Comparison of ENCODE assay signal across 18 cellular contexts in the genomic region with DNA sequence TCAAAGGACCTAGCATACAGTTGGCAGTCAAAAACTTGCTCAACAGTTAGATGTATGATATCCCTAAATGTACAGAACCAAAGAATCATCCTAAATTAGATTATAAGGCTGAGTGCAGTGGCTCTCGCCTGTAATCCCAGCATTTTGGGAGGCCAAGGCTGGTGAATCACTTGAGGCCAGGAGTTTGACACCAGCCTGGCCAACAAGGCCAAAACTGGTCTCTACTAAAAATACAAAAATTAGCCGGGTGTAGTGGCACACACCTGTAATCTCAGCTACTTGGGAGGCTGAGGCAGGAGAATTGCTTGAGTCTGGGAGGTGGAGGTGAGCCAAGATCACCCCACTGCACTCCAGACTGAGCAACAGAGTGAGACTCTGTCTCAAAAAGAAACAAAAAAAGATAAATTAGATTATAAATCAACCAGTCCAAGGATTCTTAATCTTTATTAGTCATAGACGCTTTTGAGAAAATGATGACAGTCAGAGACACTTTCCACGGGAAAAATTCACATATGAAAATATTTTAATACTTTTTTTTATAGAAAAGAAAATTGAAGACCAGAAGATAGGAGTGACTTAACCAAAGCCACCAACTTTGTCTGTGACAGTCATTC.
DNase-seq lines count a peak whose midpoint lies in the region; ATAC-seq and TF ChIP-seq lines count a peak whose summit lies in the region.
"Had no signal": no experiment of that assay in that cellular context is flagged by ENCODE, and none has a peak within 500 bp of the region (broad histone marks: within the 10 kb centered on the region; RNA-seq: fewer than 3 reads in every experiment).

No MANE protein-coding gene starts in this region.

- H3K27ac Mint-ChIP-seq in CD4-positive, CD25-positive, alpha-beta regulatory T cell, result peak overlapping the region in 2 of 3 donors; percentile 47 to 62
- H3K27ac Mint-ChIP-seq in T-helper 17 cell, result peak overlapping the region; percentile 93
- peak overlapping the region; percentile 91 for H3K27ac Mint-ChIP-seq in activated naive CD8-positive, alpha-beta T cell treated with anti-CD3 and anti-CD28 coated beads, Interleukin-2, amount 10 ng/mL, durations not matched to agents 7 days and 5 days
- H3K27ac Mint-ChIP-seq: H9 had no signal

- peaks cover 9% of the 10 kb centered on the region for H3K27me3 Mint-ChIP-seq in CD4-positive, CD25-positive, alpha-beta regulatory T cell
- no peaks in the 10 kb centered on the region for H3K27me3 Mint-ChIP-seq in T-helper 17 cell
- H3K27me3 Mint-ChIP-seq in activated naive CD8-positive, alpha-beta T cell treated with anti-CD3 and anti-CD28 coated beads, Interleukin-2, amount 10 ng/mL, durations not matched to agents 7 days and 5 days, result peaks cover 5% of the 10 kb centered on the region

- H3K9me3 Mint-ChIP-seq in CD4-positive, CD25-positive, alpha-beta regulatory T cell, result peaks cover 0 to 3% (median 0%) of the 10 kb centered on the region in 7 donors
- peaks cover 8% of the 10 kb centered on the region for H3K9me3 Mint-ChIP-seq in activated naive CD8-positive, alpha-beta T cell treated with anti-CD3 and anti-CD28 coated beads, Interleukin-2, amount 10 ng/mL, durations not matched to agents 7 days and 5 days

- H3K4me3 ChIP-seq in CD4-positive, CD25-positive, alpha-beta regulatory T cell (ENCODE audit: low read depth, low read length), result peak overlapping the region; percentile 49
- H3K4me3 ChIP-seq: BLaER1 treated with 17β-estradiol and CSF1 and Interleukin-3, amounts not matched to agents 10 nM and 100 nM; Peyer's patch had no signal

- peak; percentile 39 to 49 for ATAC-seq in activated CD4-positive, CD25-positive, alpha-beta regulatory T cell treated with anti-CD3 and anti-CD28 coated beads, Interleukin-2, amount 50 U/mL, for 24 hours
- ATAC-seq in CD4-positive, CD25-positive, alpha-beta regulatory T cell (ENCODE audit: low read depth in 2 of 2), result peak; percentile 8 to 12
- ATAC-seq in T-helper 17 cell (no peak), SK-N-SH treated with all-trans-retinoic acid at 6 μM for 48 hours (no peak), HG03025 (IDR thresholded peaks at IDR 0.05; ENCODE audit: low FRiP score, unreplicated experiment) (no peak)
- peak; percentile 34 for ATAC-seq in activated naive CD8-positive, alpha-beta T cell treated with anti-CD3 and anti-CD28 coated beads, Interleukin-2, amount 10 ng/mL, durations not matched to agents 7 days and 5 days (ENCODE audit: low read depth)
- ATAC-seq: HepG2 had no signal

- H3K36me3 Mint-ChIP-seq in CD4-positive, CD25-positive, alpha-beta regulatory T cell, result no peaks in the 10 kb centered on the region
- H3K36me3 Mint-ChIP-seq in T-helper 17 cell (ENCODE audit: low read depth), result peaks cover 3% of the 10 kb centered on the region
- peaks cover 22% of the 10 kb centered on the region for H3K36me3 Mint-ChIP-seq in activated naive CD8-positive, alpha-beta T cell treated with anti-CD3 and anti-CD28 coated beads, Interleukin-2, amount 10 ng/mL, durations not matched to agents 7 days and 5 days

- peak overlapping the region in 1 of 4 donors; percentile 1 for H3K4me3 Mint-ChIP-seq in CD4-positive, CD25-positive, alpha-beta regulatory T cell
- H3K4me3 Mint-ChIP-seq in T-helper 17 cell, result peak overlapping the region; percentile 59
- peak overlapping the region; percentile 65 for H3K4me3 Mint-ChIP-seq in activated naive CD8-positive, alpha-beta T cell treated with anti-CD3 and anti-CD28 coated beads, Interleukin-2, amount 10 ng/mL, durations not matched to agents 7 days and 5 days
- H3K4me3 Mint-ChIP-seq: H9 had no signal

- no peak for DNase-seq in activated CD4-positive, CD25-positive, alpha-beta regulatory T cell (lab: John Stamatoyannopoulos, UW)
- DNase-seq in CD4-positive, CD25-positive, alpha-beta regulatory T cell, result peak in 1 of 3 donors; percentile 23
- DNase-seq in T-helper 17 cell (no peak), amygdala (lab: John Stamatoyannopoulos, UW) (no peak)
- DNase-seq in activated naive CD8-positive, alpha-beta T cell treated with anti-CD3 and anti-CD28 coated beads, Interleukin-2, amount 10 ng/mL, durations not matched to agents 7 days and 5 days, result no peak
- DNase-seq: Caco-2, H9, Kasumi-1, NCI-H1417, NCI-H1930, NCI-H2171 treated with DMSO at 0.1 percent for 48 hours, NCI-H774, Peyer's patch had no signal

- POLR2A ChIA-PET in activated naive CD8-positive, alpha-beta T cell treated with anti-CD3 and anti-CD28 coated beads, Interleukin-2, amount 10 ng/mL, durations not matched to agents 7 days and 5 days (lab: Charles Lee), result no interaction called here

- H3K4me1 Mint-ChIP-seq in CD4-positive, CD25-positive, alpha-beta regulatory T cell, result peaks cover 19 to 47% (median 34%) of the 10 kb centered on the region in 4 donors
- peaks cover 50% of the 10 kb centered on the region for H3K4me1 Mint-ChIP-seq in T-helper 17 cell
- H3K4me1 Mint-ChIP-seq in activated naive CD8-positive, alpha-beta T cell treated with anti-CD3 and anti-CD28 coated beads, Interleukin-2, amount 10 ng/mL, durations not matched to agents 7 days and 5 days, result peaks cover 55% of the 10 kb centered on the region

- H3K36me3 ChIP-seq in CD4-positive, CD25-positive, alpha-beta regulatory T cell (ENCODE audit: control insufficient read depth, insufficient read depth, low read length), result no peaks in the 10 kb centered on the region
- H3K36me3 ChIP-seq: BLaER1 treated with 17β-estradiol and CSF1 and Interleukin-3, amounts not matched to agents 10 nM and 100 nM; Peyer's patch had no signal

- no peak overlapping the region for H3K27ac ChIP-seq in CD4-positive, CD25-positive, alpha-beta regulatory T cell (ENCODE audit: insufficient read depth, low read length, poor library complexity, severe bottlenecking)
- H3K27ac ChIP-seq: BLaER1 treated with 17β-estradiol and CSF1 and Interleukin-3, amounts not matched to agents 10 nM and 100 nM; Peyer's patch had no signal

- no peaks in the 10 kb centered on the region for H3K9me3 ChIP-seq in CD4-positive, CD25-positive, alpha-beta regulatory T cell (ENCODE audit: control insufficient read depth in 2 of 2, low read length in 2 of 2)
- H3K9me3 ChIP-seq in T-helper 17 cell (ENCODE audit: control insufficient read depth, low read length, poor library complexity, severe bottlenecking), result no peaks in the 10 kb centered on the region
- H3K9me3 ChIP-seq: Caco-2, Peyer's patch had no signal

- peaks cover 22% of the 10 kb centered on the region for H3K4me1 ChIP-seq in CD4-positive, CD25-positive, alpha-beta regulatory T cell (ENCODE audit: control insufficient read depth, insufficient read depth, low read length, poor library complexity, severe bottlenecking)
- H3K4me1 ChIP-seq: Caco-2, Peyer's patch had no signal

- no peaks in the 10 kb centered on the region for H3K27me3 ChIP-seq in CD4-positive, CD25-positive, alpha-beta regulatory T cell (ENCODE audit: control insufficient read depth, insufficient read depth, low read length)
- H3K27me3 ChIP-seq: BLaER1 treated with 17β-estradiol and CSF1 and Interleukin-3, amounts not matched to agents 10 nM and 100 nM; Peyer's patch had no signal

TF ChIP-seq in SK-N-SH treated with all-trans-retinoic acid at 6 μM for 48 hours, 23 proteins besides CTCF, POLR2A, EP300 and RAD21 (continues in another document):
- TF ChIP-seq ZFP30 (CRISPR knock-in tag; IDR thresholded peaks at IDR 0.05), result no peak
- no peak for TF ChIP-seq ZC3H10 (CRISPR knock-in tag; IDR thresholded peaks at IDR 0.05)
- no peak for TF ChIP-seq RARB (CRISPR knock-in tag; IDR thresholded peaks at IDR 0.05)
- TF ChIP-seq ZNF8 (CRISPR knock-in tag; IDR thresholded peaks at IDR 0.05), result no peak
- TF ChIP-seq ZNF565 (CRISPR knock-in tag; conservative IDR thresholded peaks at IDR 0.05; ENCODE audit: low read depth), result no peak
- no peak for TF ChIP-seq ESRRG (CRISPR knock-in tag; IDR thresholded peaks at IDR 0.05)
- no peak for TF ChIP-seq ARNTL (CRISPR knock-in tag; IDR thresholded peaks at IDR 0.05; ENCODE audit: borderline replicate concordance, low read depth)
- TF ChIP-seq, protein P1, sequence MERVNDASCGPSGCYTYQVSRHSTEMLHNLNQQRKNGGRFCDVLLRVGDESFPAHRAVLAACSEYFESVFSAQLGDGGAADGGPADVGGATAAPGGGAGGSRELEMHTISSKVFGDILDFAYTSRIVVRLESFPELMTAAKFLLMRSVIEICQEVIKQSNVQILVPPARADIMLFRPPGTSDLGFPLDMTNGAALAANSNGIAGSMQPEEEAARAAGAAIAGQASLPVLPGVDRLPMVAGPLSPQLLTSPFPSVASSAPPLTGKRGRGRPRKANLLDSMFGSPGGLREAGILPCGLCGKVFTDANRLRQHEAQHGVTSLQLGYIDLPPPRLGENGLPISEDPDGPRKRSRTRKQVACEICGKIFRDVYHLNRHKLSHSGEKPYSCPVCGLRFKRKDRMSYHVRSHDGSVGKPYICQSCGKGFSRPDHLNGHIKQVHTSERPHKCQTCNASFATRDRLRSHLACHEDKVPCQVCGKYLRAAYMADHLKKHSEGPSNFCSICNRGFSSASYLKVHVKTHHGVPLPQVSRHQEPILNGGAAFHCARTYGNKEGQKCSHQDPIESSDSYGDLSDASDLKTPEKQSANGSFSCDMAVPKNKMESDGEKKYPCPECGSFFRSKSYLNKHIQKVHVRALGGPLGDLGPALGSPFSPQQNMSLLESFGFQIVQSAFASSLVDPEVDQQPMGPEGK (CRISPR knock-in tag; IDR thresholded peaks at IDR 0.05; ENCODE audit: borderline replicate concordance), result no peak
- no peak for TF ChIP-seq ISL1 (CRISPR knock-in tag; IDR thresholded peaks at IDR 0.05)
- TF ChIP-seq TCF4 (CRISPR knock-in tag; IDR thresholded peaks at IDR 0.05; ENCODE audit: borderline replicate concordance), result no peak
- no peak for TF ChIP-seq GLIS3 (CRISPR knock-in tag; IDR thresholded peaks at IDR 0.05)
- TF ChIP-seq, protein P2, sequence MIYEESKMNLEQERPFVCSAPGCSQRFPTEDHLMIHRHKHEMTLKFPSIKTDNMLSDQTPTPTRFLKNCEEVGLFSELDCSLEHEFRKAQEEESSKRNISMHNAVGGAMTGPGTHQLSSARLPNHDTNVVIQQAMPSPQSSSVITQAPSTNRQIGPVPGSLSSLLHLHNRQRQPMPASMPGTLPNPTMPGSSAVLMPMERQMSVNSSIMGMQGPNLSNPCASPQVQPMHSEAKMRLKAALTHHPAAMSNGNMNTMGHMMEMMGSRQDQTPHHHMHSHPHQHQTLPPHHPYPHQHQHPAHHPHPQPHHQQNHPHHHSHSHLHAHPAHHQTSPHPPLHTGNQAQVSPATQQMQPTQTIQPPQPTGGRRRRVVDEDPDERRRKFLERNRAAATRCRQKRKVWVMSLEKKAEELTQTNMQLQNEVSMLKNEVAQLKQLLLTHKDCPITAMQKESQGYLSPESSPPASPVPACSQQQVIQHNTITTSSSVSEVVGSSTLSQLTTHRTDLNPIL (CRISPR knock-in tag; IDR thresholded peaks at IDR 0.05; ENCODE audit: low read depth), result no peak
- TF ChIP-seq OSR1 (CRISPR knock-in tag; IDR thresholded peaks at IDR 0.05), result no peak

Comparison
In these comparisons a context has a peak if more than half of its experiments do, and no peak if none do; other contexts are left out.
1. ATAC-seq: peak in activated CD4-positive, CD25-positive, alpha-beta regulatory T cell treated with anti-CD3 and anti-CD28 coated beads, Interleukin-2, amount 50 U/mL, for 24 hours (2 of 2), CD4-positive, CD25-positive, alpha-beta regulatory T cell (2 of 2) and activated naive CD8-positive, alpha-beta T cell treated with anti-CD3 and anti-CD28 coated beads, Interleukin-2, amount 10 ng/mL, durations not matched to agents 7 days and 5 days (single experiment); none in T-helper 17 cell (single experiment), SK-N-SH treated with all-trans-retinoic acid at 6 μM for 48 hours (single experiment) and HG03025 (single experiment).
2. Peak in every context shown above with its lines, with median percentiles within 50 percentile points of each other: H3K27ac Mint-ChIP-seq.